17 cellular contexts compared by ENCODE assay signal in the genomic region with DNA sequence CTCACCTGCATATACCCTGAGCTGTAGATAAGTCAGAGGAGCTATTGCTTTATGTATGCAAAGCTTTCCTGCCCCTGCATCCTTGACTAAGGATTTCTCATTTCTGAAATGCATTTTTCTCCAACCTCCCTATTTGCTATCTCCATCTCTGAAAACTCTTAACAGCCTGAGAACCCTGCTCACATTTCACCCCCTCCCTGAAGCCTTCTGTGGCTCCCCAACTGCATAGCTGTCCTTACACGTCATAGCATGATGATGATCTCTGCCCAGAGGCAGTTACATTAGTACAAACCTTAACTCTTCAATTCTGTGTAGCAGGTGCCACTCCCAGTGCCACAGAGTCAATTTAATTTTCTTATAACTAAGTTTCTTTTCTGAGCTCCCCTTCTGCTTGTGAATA.
A peak's percentile ranks its signal among the peaks of the same experiment; 100 is the strongest.
DNase-seq lines count a peak whose midpoint lies in the region; ATAC-seq, FAIRE-seq and TF ChIP-seq lines count a peak whose summit lies in the region.
"Had no signal": no experiment of that assay in that cellular context is flagged by ENCODE, and none has a peak within 500 bp of the region (broad histone marks: within the 10 kb centered on the region; RNA-seq: fewer than 3 reads in every experiment).

No MANE protein-coding gene starts in this region.

- BruUV-seq in HepG2 (replicated peaks; lab: Mats Ljungman, UMichigan): no TSS peak

- H4K20me1 ChIP-seq in neural progenitor cell (ENCODE audit: low read depth) (no peaks in the 10 kb centered on the region), HepG2 (ENCODE audit: insufficient read depth, low read length) (no peaks in the 10 kb centered on the region)

- POLR2A ChIA-PET in activated CD4-positive, alpha-beta memory T cell treated with anti-CD3 and anti-CD28 coated beads for 36 hours (lab: Charles Lee): no interaction called here
- POLR2A ChIA-PET in activated CD4-positive, alpha-beta memory T cell treated with anti-CD3 and anti-CD28 coated beads, Interleukin-2, amount 10 ng/mL, durations not matched to agents 7 days and 5 days (lab: Charles Lee): no interaction called here
- POLR2A ChIA-PET in HepG2 (lab: Yijun Ruan, JAX): no interaction called here
- POLR2A ChIA-PET in CD4-positive, alpha-beta T cell (lab: Charles Lee): no interaction called here

- TF ChIP-seq CTCF in brain microvascular endothelial cell (IDR thresholded peaks at IDR 0.05; ENCODE audit: low read depth, low read length, missing control alignments): no peak
- TF ChIP-seq CTCF in neural progenitor cell (IDR thresholded peaks at IDR 0.05): no peak
- no peak for TF ChIP-seq CTCF in HepG2 (CRISPR knock-in tag; IDR thresholded peaks at IDR 0.05)
- TF ChIP-seq CTCF in CD4-positive, alpha-beta T cell (IDR thresholded peaks at IDR 0.05): no peak

- no peak for DNase-seq in activated CD4-positive, alpha-beta memory T cell treated with anti-CD3 and anti-CD28 coated beads for 36 hours
- no peak for DNase-seq in activated CD4-positive, alpha-beta memory T cell treated with anti-CD3 and anti-CD28 coated beads, Interleukin-2, amount 10 ng/mL, durations not matched to agents 7 days and 5 days
- DNase-seq in M059J (ENCODE audit: low read depth) (peak; percentile 48), brain microvascular endothelial cell (peak; percentile 40), neural progenitor cell (ENCODE audit: low spot score) (no peak), HepG2 (ENCODE audit: low spot score) (no peak)
- no peak for DNase-seq in CD4-positive, alpha-beta T cell
- DNase-seq: 8988T; activated CD4-positive, alpha-beta T cell treated with anti-CD3 and anti-CD28 coated beads, Interleukin-2, amount 10 ng/mL, durations not matched to agents 7 days and 5 days; GF-D8; left lung; MV-4-11 had no signal

- H3K27ac ChIP-seq in brain microvascular endothelial cell (no peak overlapping the region), neural progenitor cell (no peak overlapping the region), HepG2 (ENCODE audit: extremely low read length, insufficient read depth, low read length) (no peak overlapping the region)
- H3K27ac ChIP-seq in CD4-positive, alpha-beta T cell (ENCODE audit: low read depth, low read length): no peak overlapping the region
- H3K27ac ChIP-seq: left lung, suprapubic skin had no signal

- H3K4me3 ChIP-seq in brain microvascular endothelial cell (ENCODE audit: low read depth, low read length) (no peak overlapping the region), neural progenitor cell (no peak overlapping the region), HepG2 (replicated peaks in 1 of 3; ENCODE audit: insufficient read depth in 1 of 3, low read depth in 2 of 3, low read length in 3 of 3) (no peak overlapping the region)
- H3K4me3 ChIP-seq: left lung, suprapubic skin had no signal

- H3K36me3 ChIP-seq in brain microvascular endothelial cell (replicated peaks): no peaks in the 10 kb centered on the region
- no peaks in the 10 kb centered on the region for H3K36me3 ChIP-seq in neural progenitor cell
- peaks cover 0 to 1% of the 10 kb centered on the region in 2 experiments; a peak in 1 of 5 replicates for H3K36me3 ChIP-seq in HepG2 (replicated peaks in 1 of 2; ENCODE audit: control insufficient read depth in 1 of 2, insufficient read depth in 2 of 2, low read length in 2 of 2)
- H3K36me3 ChIP-seq: left lung, suprapubic skin had no signal

- no peaks in the 10 kb centered on the region for H3K27me3 Mint-ChIP-seq in activated CD4-positive, alpha-beta memory T cell treated with anti-CD3 and anti-CD28 coated beads for 36 hours
- no peaks in the 10 kb centered on the region for H3K27me3 Mint-ChIP-seq in activated CD4-positive, alpha-beta memory T cell treated with anti-CD3 and anti-CD28 coated beads, Interleukin-2, amount 10 ng/mL, durations not matched to agents 7 days and 5 days
- peaks cover 3% of the 10 kb centered on the region for H3K27me3 Mint-ChIP-seq in neural progenitor cell (ENCODE audit: insufficient read depth, low read depth)
- H3K27me3 Mint-ChIP-seq in CD4-positive, alpha-beta T cell: no peaks in the 10 kb centered on the region

- intact Hi-C loops in activated CD4-positive, alpha-beta memory T cell treated with anti-CD3 and anti-CD28 coated beads for 36 hours (cut with micrococcal nuclease): no loop called here
- intact Hi-C loops in HepG2 (cut with micrococcal nuclease; ENCODE audit: unreplicated experiment): no loop called here
- intact Hi-C loops in CD4-positive, alpha-beta T cell (cut with DNase I, micrococcal nuclease): no loop called here

- H3K79me2 ChIP-seq in neural progenitor cell (ENCODE audit: low read depth) (no peaks in the 10 kb centered on the region), HepG2 (ENCODE audit: insufficient read depth, low read length) (no peaks in the 10 kb centered on the region)

- peaks cover 22% of the 10 kb centered on the region for H3K4me1 Mint-ChIP-seq in activated CD4-positive, alpha-beta memory T cell treated with anti-CD3 and anti-CD28 coated beads for 36 hours (ENCODE audit: low read depth)
- peaks cover 21% of the 10 kb centered on the region for H3K4me1 Mint-ChIP-seq in activated CD4-positive, alpha-beta memory T cell treated with anti-CD3 and anti-CD28 coated beads, Interleukin-2, amount 10 ng/mL, durations not matched to agents 7 days and 5 days
- H3K4me1 Mint-ChIP-seq in neural progenitor cell: peaks cover 47% of the 10 kb centered on the region
- H3K4me1 Mint-ChIP-seq in CD4-positive, alpha-beta T cell (ENCODE audit: low read depth): peaks cover 15% of the 10 kb centered on the region

- H3K9ac ChIP-seq in neural progenitor cell (no peak overlapping the region), HepG2 (ENCODE audit: insufficient read depth, low read depth, low read length) (no peak overlapping the region)

- TF ChIP-seq POLR2A in HepG2 (IDR thresholded peaks at IDR 0.05; ENCODE audit: insufficient read depth in 1 of 2, low read depth in 2 of 2, low read length in 2 of 2): no peak

- CTCF ChIA-PET in activated CD4-positive, alpha-beta memory T cell treated with anti-CD3 and anti-CD28 coated beads for 36 hours (lab: Charles Lee): interaction anchor here (1.1 kb wide), 1 partner anchor 33 kb away, joined by 3 read pairs; no protein-coding TSS in a partner anchor
- CTCF ChIA-PET in activated CD4-positive, alpha-beta memory T cell treated with anti-CD3 and anti-CD28 coated beads, Interleukin-2, amount 10 ng/mL, durations not matched to agents 7 days and 5 days (lab: Charles Lee): no interaction called here
- CTCF ChIA-PET in HepG2 (lab: Yijun Ruan, JAX; ENCODE audit: low intra/inter-chr PET ratio, low total read pairs): no interaction called here
- CTCF ChIA-PET in CD4-positive, alpha-beta T cell (lab: Charles Lee): no interaction called here

- peak overlapping the region; percentile 85 for H3K27ac Mint-ChIP-seq in activated CD4-positive, alpha-beta memory T cell treated with anti-CD3 and anti-CD28 coated beads for 36 hours
- H3K27ac Mint-ChIP-seq in activated CD4-positive, alpha-beta memory T cell treated with anti-CD3 and anti-CD28 coated beads, Interleukin-2, amount 10 ng/mL, durations not matched to agents 7 days and 5 days: no peak overlapping the region
- peak overlapping the region; percentile 26 for H3K27ac Mint-ChIP-seq in neural progenitor cell
- no peak overlapping the region for H3K27ac Mint-ChIP-seq in CD4-positive, alpha-beta T cell
- H3K27ac Mint-ChIP-seq: activated CD4-positive, alpha-beta T cell treated with anti-CD3 and anti-CD28 coated beads, Interleukin-2, amount 10 ng/mL, durations not matched to agents 7 days and 5 days; activated T-helper 2 cell treated with anti-CD3 and anti-CD28 coated beads, Interferon-gamma antibody, Interleukin-2, Interleukin-4, amounts not matched to agents 10 μg/mL and 5 μg/mL and 100 μg/mL, durations not matched to agents 14 hours and 24 hours and 36 hours had no signal

- no peaks in the 10 kb centered on the region for H3F3A ChIP-seq in neural progenitor cell (ENCODE audit: low read depth)

- H3K9me3 Mint-ChIP-seq in activated CD4-positive, alpha-beta memory T cell treated with anti-CD3 and anti-CD28 coated beads for 36 hours: peaks cover 12% of the 10 kb centered on the region
- peaks cover 9% of the 10 kb centered on the region for H3K9me3 Mint-ChIP-seq in activated CD4-positive, alpha-beta memory T cell treated with anti-CD3 and anti-CD28 coated beads, Interleukin-2, amount 10 ng/mL, durations not matched to agents 7 days and 5 days
- peaks cover 12% of the 10 kb centered on the region for H3K9me3 Mint-ChIP-seq in neural progenitor cell
- no peaks in the 10 kb centered on the region for H3K9me3 Mint-ChIP-seq in CD4-positive, alpha-beta T cell

- no peak overlapping the region for H3K4me2 ChIP-seq in neural progenitor cell
- H3K4me2 ChIP-seq in HepG2 (ENCODE audit: low read depth, low read length): no peak overlapping the region

- peaks cover 11% of the 10 kb centered on the region for H3K4me1 ChIP-seq in neural progenitor cell
- peaks cover 13% of the 10 kb centered on the region for H3K4me1 ChIP-seq in HepG2 (ENCODE audit: insufficient read depth, low read length)
- H3K4me1 ChIP-seq: left lung, suprapubic skin had no signal

- H3K36me3 Mint-ChIP-seq in activated CD4-positive, alpha-beta memory T cell treated with anti-CD3 and anti-CD28 coated beads for 36 hours: peaks cover 2% of the 10 kb centered on the region
- peaks cover 3% of the 10 kb centered on the region for H3K36me3 Mint-ChIP-seq in activated CD4-positive, alpha-beta memory T cell treated with anti-CD3 and anti-CD28 coated beads, Interleukin-2, amount 10 ng/mL, durations not matched to agents 7 days and 5 days (ENCODE audit: low read depth)
- peaks cover 5% of the 10 kb centered on the region for H3K36me3 Mint-ChIP-seq in neural progenitor cell
- H3K36me3 Mint-ChIP-seq in CD4-positive, alpha-beta T cell (ENCODE audit: low read depth): no peaks in the 10 kb centered on the region

- ATAC-seq in HepG2 (no peak), GM19035 (IDR thresholded peaks at IDR 0.05; ENCODE audit: unreplicated experiment) (no peak)
- no peak for ATAC-seq in CD4-positive, alpha-beta T cell (ENCODE audit: poor library complexity)
- ATAC-seq: left lung; natural killer cell treated with Interleukin-12 subunit alpha and Interleukin-12 subunit beta and Interleukin-15 and Interleukin-18, amount 100 ng/mL, for 72 hours; Right ventricle myocardium inferior had no signal

- no peaks in the 10 kb centered on the region for H3K9me3 ChIP-seq in neural progenitor cell (ENCODE audit: low read depth)
- peaks cover 7% of the 10 kb centered on the region for H3K9me3 ChIP-seq in HepG2 (ENCODE audit: low read length)
- peaks cover 7% of the 10 kb centered on the region for H3K9me3 ChIP-seq in CD4-positive, alpha-beta T cell (ENCODE audit: control insufficient read depth, low read length)

- no peak for TF ChIP-seq RAD21 in HepG2 (CRISPR knock-in tag; IDR thresholded peaks at IDR 0.05)

- no peak overlapping the region for H2AFZ ChIP-seq in neural progenitor cell (replicated peaks)
- no peak overlapping the region for H2AFZ ChIP-seq in HepG2 (ENCODE audit: low read length)

- no peak for TF ChIP-seq EP300 in HepG2 (IDR thresholded peaks at IDR 0.05; ENCODE audit: low read depth in 2 of 2, low read length in 2 of 2)
- TF ChIP-seq EP300 in HepG2 (CRISPR knock-in tag; IDR thresholded peaks at IDR 0.05; ENCODE audit: borderline replicate concordance): no peak

- WGBS in HepG2 (ENCODE audit: low lambda C conversion rate): 93% methylated on average over 1 of the region's 1 CpG

- no peak overlapping the region for H3K4me3 Mint-ChIP-seq in activated CD4-positive, alpha-beta memory T cell treated with anti-CD3 and anti-CD28 coated beads for 36 hours
- no peak overlapping the region for H3K4me3 Mint-ChIP-seq in activated CD4-positive, alpha-beta memory T cell treated with anti-CD3 and anti-CD28 coated beads, Interleukin-2, amount 10 ng/mL, durations not matched to agents 7 days and 5 days
- H3K4me3 Mint-ChIP-seq in neural progenitor cell: no peak overlapping the region
- H3K4me3 Mint-ChIP-seq in CD4-positive, alpha-beta T cell: no peak overlapping the region
- H3K4me3 Mint-ChIP-seq: activated CD4-positive, alpha-beta T cell treated with anti-CD3 and anti-CD28 coated beads, Interleukin-2, amount 10 ng/mL, durations not matched to agents 7 days and 5 days; natural killer cell treated with Interleukin-12 subunit alpha and Interleukin-12 subunit beta and Interleukin-15 and Interleukin-18, amount 100 ng/mL, for 72 hours had no signal

- H3K27me3 ChIP-seq in brain microvascular endothelial cell (replicated peaks): no peaks in the 10 kb centered on the region
- H3K27me3 ChIP-seq in neural progenitor cell: no peaks in the 10 kb centered on the region
- H3K27me3 ChIP-seq in HepG2 (ENCODE audit: control insufficient read depth in 1 of 2, insufficient read depth in 2 of 2, low read length in 2 of 2): no peaks in the 10 kb centered on the region
- H3K27me3 ChIP-seq in CD4-positive, alpha-beta T cell (ENCODE audit: control insufficient read depth, insufficient read depth, low read length): no peaks in the 10 kb centered on the region
- H3K27me3 ChIP-seq: left lung, suprapubic skin had no signal

- no peak for FAIRE-seq in HepG2 (lab: Jason Lieb, UNC)

- in situ Hi-C loops in brain microvascular endothelial cell (cut with HindIII; ENCODE audit: low pct_ligation_motif_present, low sequenced_read_pairs) (no loop called here), HepG2 (cut with HindIII; ENCODE audit: extremely low pct_ligation_motif_present, low pct_unique_long_range_greater_than_20kb) (no loop called here)

Comparison
In these comparisons a context has a peak if more than half of its experiments do, and no peak if none do; other contexts are left out.
1. H3K27ac Mint-ChIP-seq: peak in activated CD4-positive, alpha-beta memory T cell treated with anti-CD3 and anti-CD28 coated beads for 36 hours (single experiment) and neural progenitor cell (single experiment); none in activated CD4-positive, alpha-beta memory T cell treated with anti-CD3 and anti-CD28 coated beads, Interleukin-2, amount 10 ng/mL, durations not matched to agents 7 days and 5 days (single experiment) and CD4-positive, alpha-beta T cell (single experiment).
2. DNase-seq: peak in M059J (single experiment) and brain microvascular endothelial cell (single experiment); none in activated CD4-positive, alpha-beta memory T cell treated with anti-CD3 and anti-CD28 coated beads for 36 hours (single experiment), activated CD4-positive, alpha-beta memory T cell treated with anti-CD3 and anti-CD28 coated beads, Interleukin-2, amount 10 ng/mL, durations not matched to agents 7 days and 5 days (single experiment), neural progenitor cell (single experiment), HepG2 (single experiment) and CD4-positive, alpha-beta T cell (0 of 10).